Comparison of ENCODE assay signal across 14 cellular contexts in the genomic region with DNA sequence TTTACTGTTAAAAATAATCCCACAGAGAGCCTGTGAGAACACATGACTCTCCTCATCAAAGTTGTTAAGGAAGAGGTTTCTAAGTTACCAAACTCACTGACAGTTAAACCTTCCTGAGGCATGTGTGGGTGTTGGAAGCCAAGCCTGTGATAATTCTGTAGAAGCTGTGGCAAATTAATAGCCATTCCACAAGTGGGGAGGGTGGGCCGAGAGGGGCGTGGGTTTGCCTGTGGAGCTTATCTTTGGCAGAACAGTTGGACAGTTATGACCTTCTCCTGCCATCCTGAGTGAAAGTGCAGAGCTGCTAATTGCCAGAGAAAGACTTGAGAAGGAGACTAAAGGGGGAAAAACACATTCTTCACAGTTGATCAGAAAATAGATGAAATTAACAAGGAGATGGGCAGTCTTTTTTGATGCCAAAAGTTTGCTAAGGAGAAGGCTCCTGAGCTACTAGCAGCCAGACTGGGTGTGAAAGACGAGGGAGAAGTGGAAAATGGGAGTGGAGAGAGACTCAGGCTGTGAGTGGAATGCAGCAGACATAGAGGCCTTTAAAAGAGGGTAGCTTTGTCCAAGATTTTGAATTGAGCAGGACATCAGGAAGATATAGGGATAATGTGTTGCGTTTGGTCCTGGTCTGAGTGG.
DNase-seq lines count a peak whose midpoint lies in the region; ATAC-seq lines count a peak whose summit lies in the region.
"Had no signal": no experiment of that assay in that cellular context is flagged by ENCODE, and none has a peak within 500 bp of the region (broad histone marks: within the 10 kb centered on the region; RNA-seq: fewer than 3 reads in every experiment).

No MANE protein-coding gene starts in this region.

- peak overlapping the region; percentile 2 for H3K27ac ChIP-seq in cingulate gyrus (ENCODE audit: low read depth, low read length)
- H3K27ac ChIP-seq in rectal smooth muscle tissue (ENCODE audit: low read depth, low read length) = peak overlapping the region; percentile 95
- H3K27ac ChIP-seq: brain microvascular endothelial cell had no signal

- no peaks in the 10 kb centered on the region for H3K36me3 Mint-ChIP-seq in T-helper 2 cell treated with Interferon-gamma antibody and Interleukin-4, amounts not matched to agents 5 μg/mL and 100 μg/mL, for 36 hours (ENCODE audit: low read depth)
- H3K36me3 Mint-ChIP-seq: IgD-negative memory B cell had no signal

- no peak overlapping the region for H3K4me3 ChIP-seq in rectal smooth muscle tissue (ENCODE audit: low read length)

- peaks cover 42% of the 10 kb centered on the region for H3K4me1 ChIP-seq in rectal smooth muscle tissue (ENCODE audit: control insufficient read depth, insufficient read depth, low read length)

- no peak for ATAC-seq in HG02642 (IDR thresholded peaks at IDR 0.05; ENCODE audit: poor library complexity, unreplicated experiment)

- no peak for DNase-seq in T-helper 2 cell treated with Interferon-gamma antibody and Interleukin-4, amounts not matched to agents 5 μg/mL and 100 μg/mL, for 36 hours (ENCODE audit: low spot score)
- DNase-seq in T-helper 2 cell (no peak), OCI-M1 (lab: John Stamatoyannopoulos, UW) (peak; percentile 86), NCI-H774 (lab: John Stamatoyannopoulos, UW) (no peak), NCI-H2196 treated with DMSO at 0.1 percent for 48 hours (lab: John Stamatoyannopoulos, UW; ENCODE audit: unreplicated experiment) (no peak)
- DNase-seq: activated CD4-positive, alpha-beta T cell treated with anti-CD3 and anti-CD28 coated beads for 1 hour; activated T-cell treated with anti-CD3 and anti-CD28 coated beads, Interleukin-2, amount 50 U/mL, for 4 hours; brain microvascular endothelial cell; NCI-H146; stimulated activated CD4-positive, alpha-beta T cell treated with anti-CD3 and anti-CD28 coated beads, Interleukin-4, amount 100 ng/mL, for 1 hour had no signal

- H3K36me3 ChIP-seq in rectal smooth muscle tissue (ENCODE audit: control insufficient read depth, insufficient read depth, low read length) = peaks cover 2% of the 10 kb centered on the region
- H3K36me3 ChIP-seq: brain microvascular endothelial cell had no signal

- peak overlapping the region; percentile 5 for H3K4me3 Mint-ChIP-seq in T-helper 2 cell treated with Interferon-gamma antibody and Interleukin-4, amounts not matched to agents 5 μg/mL and 100 μg/mL, for 36 hours

- H3K4me1 Mint-ChIP-seq in T-helper 2 cell treated with Interferon-gamma antibody and Interleukin-4, amounts not matched to agents 5 μg/mL and 100 μg/mL, for 36 hours (ENCODE audit: low read depth) = peaks cover 43% of the 10 kb centered on the region

- no peak overlapping the region for H3K9ac ChIP-seq in rectal smooth muscle tissue (ENCODE audit: low read length)

- no peaks in the 10 kb centered on the region for H3K9me3 Mint-ChIP-seq in T-helper 2 cell treated with Interferon-gamma antibody and Interleukin-4, amounts not matched to agents 5 μg/mL and 100 μg/mL, for 36 hours
- H3K9me3 Mint-ChIP-seq: activated T-cell treated with anti-CD3 and anti-CD28 coated beads, Interleukin-2, amount 50 U/mL, for 4 hours; IgD-negative memory B cell had no signal

- H3K27me3 ChIP-seq in rectal smooth muscle tissue (ENCODE audit: control insufficient read depth, insufficient read depth, low read length) = no peaks in the 10 kb centered on the region

- no peak overlapping the region for H3K27ac Mint-ChIP-seq in T-helper 2 cell treated with Interferon-gamma antibody and Interleukin-4, amounts not matched to agents 5 μg/mL and 100 μg/mL, for 36 hours
- H3K27ac Mint-ChIP-seq: IgD-negative memory B cell had no signal

- H3K27me3 Mint-ChIP-seq in T-helper 2 cell treated with Interferon-gamma antibody and Interleukin-4, amounts not matched to agents 5 μg/mL and 100 μg/mL, for 36 hours (ENCODE audit: low read depth) = peaks cover 46% of the 10 kb centered on the region
